Comparison of ENCODE assay signal across 19 cellular contexts in the genomic region with DNA sequence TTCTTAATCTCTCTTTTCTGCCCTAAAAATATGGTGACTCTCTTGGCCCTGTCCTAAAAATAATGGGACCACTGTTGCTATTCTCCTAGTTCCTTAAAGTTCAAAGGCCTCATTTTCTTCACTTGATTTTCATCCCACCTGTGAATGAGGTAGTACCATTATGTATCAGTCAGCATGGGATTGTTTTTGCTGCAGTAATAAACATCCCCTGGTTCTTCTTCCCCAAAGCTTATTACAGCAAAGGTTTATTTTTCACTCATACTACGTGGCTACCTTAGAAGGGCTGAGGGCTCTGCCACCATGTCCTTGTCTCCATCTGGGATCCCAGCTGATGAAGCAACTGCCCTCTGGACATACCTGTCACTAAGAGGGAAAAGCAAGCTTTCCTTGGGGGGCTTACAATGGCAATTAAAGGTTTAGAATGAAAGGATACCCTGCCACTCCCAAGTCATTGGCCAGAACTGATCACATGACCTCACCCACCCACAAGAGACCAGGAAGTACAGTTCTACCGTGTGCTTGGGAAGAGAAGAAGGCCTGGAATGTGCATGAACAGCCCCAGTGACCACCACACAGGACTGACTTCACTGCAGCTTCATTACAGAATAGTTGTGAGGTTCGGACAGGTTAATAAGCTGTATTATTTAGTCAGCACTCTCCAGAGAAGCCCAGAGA. TPM values are rescaled to one million over a fixed set of nuclear protein-coding genes. Genes with fewer than 3 reads are reported as not detected.
DNase-seq lines count a peak whose midpoint lies in the region; ATAC-seq and TF ChIP-seq lines count a peak whose summit lies in the region.
"Had no signal": no experiment of that assay in that cellular context is flagged by ENCODE, and none has a peak within 500 bp of the region (broad histone marks: within the 10 kb centered on the region; RNA-seq: fewer than 3 reads in every experiment).

No MANE protein-coding gene starts in this region.

- H3K36me3 Mint-ChIP-seq in activated T-cell treated with anti-CD3 and anti-CD28 coated beads, Interleukin-2, amount 50 U/mL, for 4 hours (ENCODE audit: insufficient read depth) = peaks cover 19% of the 10 kb centered on the region
- peaks cover 40% of the 10 kb centered on the region for H3K36me3 Mint-ChIP-seq in activated CD4-positive, alpha-beta memory T cell treated with anti-CD3 and anti-CD28 coated beads, Interleukin-2, amount 10 ng/mL, durations not matched to agents 7 days and 5 days (ENCODE audit: low read depth)

- no peak overlapping the region for H3K4me3 Mint-ChIP-seq in activated T-cell treated with anti-CD3 and anti-CD28 coated beads, Interleukin-2, amount 50 U/mL, for 4 hours
- H3K4me3 Mint-ChIP-seq in activated CD4-positive, alpha-beta memory T cell treated with anti-CD3 and anti-CD28 coated beads, Interleukin-2, amount 10 ng/mL, durations not matched to agents 7 days and 5 days = no peak overlapping the region
- H3K4me3 Mint-ChIP-seq: CD4-positive, alpha-beta memory T cell; type B pancreatic cell had no signal

- H3K4me1 Mint-ChIP-seq in activated T-cell treated with anti-CD3 and anti-CD28 coated beads, Interleukin-2, amount 50 U/mL, for 4 hours (ENCODE audit: low read depth) = peaks cover 4% of the 10 kb centered on the region
- peaks cover 11% of the 10 kb centered on the region for H3K4me1 Mint-ChIP-seq in activated CD4-positive, alpha-beta memory T cell treated with anti-CD3 and anti-CD28 coated beads, Interleukin-2, amount 10 ng/mL, durations not matched to agents 7 days and 5 days
- H3K4me1 Mint-ChIP-seq: CD4-positive, alpha-beta memory T cell had no signal

- 0 out of 2 replicates have a peak overlapping the region, but pooled peaks have one; percentile 20 for H3K27ac ChIP-seq in 22Rv1

- H3K9me3 Mint-ChIP-seq in activated T-cell treated with anti-CD3 and anti-CD28 coated beads, Interleukin-2, amount 50 U/mL, for 4 hours = peaks cover 4% of the 10 kb centered on the region
- no peaks in the 10 kb centered on the region for H3K9me3 Mint-ChIP-seq in activated CD4-positive, alpha-beta memory T cell treated with anti-CD3 and anti-CD28 coated beads, Interleukin-2, amount 10 ng/mL, durations not matched to agents 7 days and 5 days
- H3K9me3 Mint-ChIP-seq: type B pancreatic cell had no signal

- POLR2A ChIA-PET in activated CD4-positive, alpha-beta memory T cell treated with anti-CD3 and anti-CD28 coated beads, Interleukin-2, amount 10 ng/mL, durations not matched to agents 7 days and 5 days (lab: Charles Lee) = interaction anchor here (0.7 to 2.0 kb wide), 2 partner anchors 20 to 25 kb away, joined by 3 to 6 read pairs; partner anchors contain the start of gene GTSE1

- TF ChIP-seq RAD21 in Ishikawa (IDR thresholded peaks at IDR 0.05; ENCODE audit: low read depth) = no peak

- CTCF ChIA-PET in activated CD4-positive, alpha-beta memory T cell treated with anti-CD3 and anti-CD28 coated beads, Interleukin-2, amount 10 ng/mL, durations not matched to agents 7 days and 5 days (lab: Charles Lee) = no interaction called here

- ATAC-seq in activated T-cell treated with anti-CD3 and anti-CD28 coated beads, Interleukin-2, amount 50 U/mL, for 4 hours = no peak
- no peak for ATAC-seq in GM19452 (IDR thresholded peaks at IDR 0.05; ENCODE audit: unreplicated experiment)
- ATAC-seq: right cardiac atrium; stimulated activated naive CD8-positive, alpha-beta T cell treated with anti-CD3 and anti-CD28 coated beads, Interleukin-15, Interleukin-2, amounts not matched to agents 100 U/mL and 50 U/mL, for 24 hours had no signal

- no peak for TF ChIP-seq CTCF in 22Rv1 (IDR thresholded peaks at IDR 0.05)

- peak; percentile 36 for DNase-seq in germinal center (ENCODE audit: low spot score)
- DNase-seq in activated T-cell treated with anti-CD3 and anti-CD28 coated beads, Interleukin-2, amount 50 U/mL, for 4 hours = no peak
- DNase-seq in activated CD4-positive, alpha-beta memory T cell treated with anti-CD3 and anti-CD28 coated beads, Interleukin-2, amount 10 ng/mL, durations not matched to agents 7 days and 5 days = no peak
- DNase-seq: activated CD4-positive, alpha-beta T cell treated with anti-CD3 and anti-CD28 coated beads for 48 hours; CD4-positive, alpha-beta memory T cell; effector CD4-positive, alpha-beta T cell; MG63; NCI-H187; NCI-H226; occipital lobe; right cardiac atrium; stimulated activated naive CD8-positive, alpha-beta T cell treated with anti-CD3 and anti-CD28 coated beads, Interleukin-15, Interleukin-2, amounts not matched to agents 100 U/mL and 50 U/mL, for 24 hours; SW 1271 had no signal

- no peaks in the 10 kb centered on the region for H3K27me3 Mint-ChIP-seq in activated T-cell treated with anti-CD3 and anti-CD28 coated beads, Interleukin-2, amount 50 U/mL, for 4 hours (ENCODE audit: low read depth)
- no peaks in the 10 kb centered on the region for H3K27me3 Mint-ChIP-seq in activated CD4-positive, alpha-beta memory T cell treated with anti-CD3 and anti-CD28 coated beads, Interleukin-2, amount 10 ng/mL, durations not matched to agents 7 days and 5 days
- H3K27me3 Mint-ChIP-seq: CD4-positive, alpha-beta memory T cell; type B pancreatic cell had no signal

- TF ChIP-seq EP300 in Ishikawa (IDR thresholded peaks at IDR 0.05; ENCODE audit: borderline replicate concordance) = no peak

- H3K27ac Mint-ChIP-seq in activated CD4-positive, alpha-beta memory T cell treated with anti-CD3 and anti-CD28 coated beads, Interleukin-2, amount 10 ng/mL, durations not matched to agents 7 days and 5 days = no peak overlapping the region
- H3K27ac Mint-ChIP-seq: type B pancreatic cell had no signal

TF ChIP-seq in Ishikawa, 13 proteins besides CTCF, POLR2A, EP300 and RAD21:
- TF ChIP-seq TAF1 (IDR thresholded peaks at IDR 0.05; ENCODE audit: low read depth) (no peak), NFIC (IDR thresholded peaks at IDR 0.05) (no peak), FOXM1 (IDR thresholded peaks at IDR 0.05; ENCODE audit: borderline replicate concordance, low read depth) (no peak), CEBPB (IDR thresholded peaks at IDR 0.05) (no peak)
- TF ChIP-seq, protein P1, sequence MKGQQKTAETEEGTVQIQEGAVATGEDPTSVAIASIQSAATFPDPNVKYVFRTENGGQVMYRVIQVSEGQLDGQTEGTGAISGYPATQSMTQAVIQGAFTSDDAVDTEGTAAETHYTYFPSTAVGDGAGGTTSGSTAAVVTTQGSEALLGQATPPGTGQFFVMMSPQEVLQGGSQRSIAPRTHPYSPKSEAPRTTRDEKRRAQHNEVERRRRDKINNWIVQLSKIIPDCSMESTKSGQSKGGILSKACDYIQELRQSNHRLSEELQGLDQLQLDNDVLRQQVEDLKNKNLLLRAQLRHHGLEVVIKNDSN (IDR thresholded peaks at IDR 0.05) = peak; percentile 87
TF ChIP-seq in Ishikawa: peak in this region for 1.

RNA-seq across cellular contexts. Expression of gene TTC38, which starts 7.8 kb away (rescaled TPM):
- 1 to 10 TPM; 5.5 to 6.0 (median 6.0) TPM for total RNA-seq in activated T-cell treated with anti-CD3 and anti-CD28 coated beads, Interleukin-2, amount 50 U/mL, for 4 hours
- 10 to 100 TPM; 17.8 to 20.7 TPM for total RNA-seq in activated CD4-positive, alpha-beta memory T cell treated with anti-CD3 and anti-CD28 coated beads, Interleukin-2, amount 10 ng/mL, durations not matched to agents 7 days and 5 days

RNA-seq across cellular contexts. Expression of gene PKDREJ, which starts 12.4 kb away (rescaled TPM):
- total RNA-seq in activated T-cell treated with anti-CD3 and anti-CD28 coated beads, Interleukin-2, amount 50 U/mL, for 4 hours = not detected
- not detected for total RNA-seq in activated CD4-positive, alpha-beta memory T cell treated with anti-CD3 and anti-CD28 coated beads, Interleukin-2, amount 10 ng/mL, durations not matched to agents 7 days and 5 days
- total RNA-seq: CD4-positive, alpha-beta memory T cell; Daoy; H4 had no signal

RNA-seq across cellular contexts. Expression of gene GTSE1, which starts 21.1 kb away (rescaled TPM):
- 1 to 10 TPM; 2.2 to 3.7 (median 2.7) TPM for total RNA-seq in activated T-cell treated with anti-CD3 and anti-CD28 coated beads, Interleukin-2, amount 50 U/mL, for 4 hours
- 10 to 100 TPM; 67.6 to 76.2 TPM for total RNA-seq in activated CD4-positive, alpha-beta memory T cell treated with anti-CD3 and anti-CD28 coated beads, Interleukin-2, amount 10 ng/mL, durations not matched to agents 7 days and 5 days

RNA-seq across cellular contexts. Expression of gene CDPF1, which starts 25.5 kb away (rescaled TPM):
- total RNA-seq in activated T-cell treated with anti-CD3 and anti-CD28 coated beads, Interleukin-2, amount 50 U/mL, for 4 hours = 10 to 100 TPM in 1 of 3 donors, 1 to 10 TPM in 2; 5.8 to 10.6 (median 8.9) TPM
- total RNA-seq in activated CD4-positive, alpha-beta memory T cell treated with anti-CD3 and anti-CD28 coated beads, Interleukin-2, amount 10 ng/mL, durations not matched to agents 7 days and 5 days = 10 to 100 TPM in 1 of 2 experiments, 1 to 10 TPM in 1; 9.6 to 11.8 TPM

RNA-seq across cellular contexts. Expression of gene TRMU, which starts 59.9 kb away (rescaled TPM):
- 10 to 100 TPM; 62.5 to 69.0 (median 66.6) TPM for total RNA-seq in activated T-cell treated with anti-CD3 and anti-CD28 coated beads, Interleukin-2, amount 50 U/mL, for 4 hours
- 10 to 100 TPM; 66.8 to 71.7 TPM for total RNA-seq in activated CD4-positive, alpha-beta memory T cell treated with anti-CD3 and anti-CD28 coated beads, Interleukin-2, amount 10 ng/mL, durations not matched to agents 7 days and 5 days

Comparison
In these comparisons a context has a peak if more than half of its experiments do, and no peak if none do; other contexts are left out.
1. RNA of gene GTSE1, which starts 21.1 kb away (total RNA-seq): 67.6 to 76.2 TPM in activated CD4-positive, alpha-beta memory T cell treated with anti-CD3 and anti-CD28 coated beads, Interleukin-2, amount 10 ng/mL, durations not matched to agents 7 days and 5 days; 2.2 to 3.7 TPM in activated T-cell treated with anti-CD3 and anti-CD28 coated beads, Interleukin-2, amount 50 U/mL, for 4 hours; every median in the first group is over 10 times any median in the second.